17 cellular contexts compared by ENCODE assay signal in genomic region chr6:44185356-44185755, GRCh38. TPM values are rescaled to one million over a fixed set of nuclear protein-coding genes. Genes with fewer than 3 reads are reported as not detected.
"Had no signal": no experiment of that assay in that cellular context is flagged by ENCODE, and none has a peak within 500 bp of the region (broad histone marks: within the 10 kb centered on the region; RNA-seq: fewer than 3 reads in every experiment).

No MANE protein-coding gene starts in this region.

RNA-seq across cellular contexts. Expression of gene CAPN11, which starts 26.7 kb away (rescaled TPM):
- total RNA-seq: cerebellum; epithelial cell of proximal tubule; fibroblast of lung; foreskin keratinocyte; natural killer cell treated with Interleukin-12 subunit alpha and Interleukin-12 subunit beta and Interleukin-15 and Interleukin-18, amount 100 ng/mL, for 72 hours; neural crest cell; osteoblast; progenitor cell of endocrine pancreas had no signal
- polyA plus RNA-seq: fibroblast of lung, foreskin keratinocyte had no signal

RNA-seq across cellular contexts. Expression of gene MYMX, which starts 31.4 kb away (rescaled TPM):
- total RNA-seq: cerebellum; dorsolateral prefrontal cortex; endothelial cell of umbilical vein; epithelial cell of proximal tubule; esophagus muscularis mucosa; fibroblast of lung; foreskin keratinocyte; left lobe of liver; liver; lung; mononuclear cell; natural killer cell treated with Interleukin-12 subunit alpha and Interleukin-12 subunit beta and Interleukin-15 and Interleukin-18, amount 100 ng/mL, for 72 hours; neural crest cell; osteoblast; progenitor cell of endocrine pancreas; sigmoid colon; urinary bladder had no signal
- polyA plus RNA-seq: fibroblast of lung, foreskin keratinocyte had no signal
